ENCODE assay signal across 26 cellular contexts in genomic region chr11:92285776-92286175, GRCh38.
"Had no signal": no experiment of that assay in that cellular context is flagged by ENCODE, and none has a peak within 500 bp of the region (broad histone marks: within the 10 kb centered on the region; RNA-seq: fewer than 3 reads in every experiment).

No MANE protein-coding gene starts in this region.

- H3K4me1 Mint-ChIP-seq: IgD-negative memory B cell had no signal

- H3K27me3 Mint-ChIP-seq: IgD-negative memory B cell had no signal

- H3K4me2 ChIP-seq: KMS-11 had no signal

- H3K9ac ChIP-seq: KMS-11 had no signal

- H3K36me3 Mint-ChIP-seq: IgD-negative memory B cell had no signal

- H3K4me3 Mint-ChIP-seq: IgD-negative memory B cell had no signal

- H3K27ac ChIP-seq: HL-60, KMS-11, SJCRH30 had no signal

- H3K27me3 ChIP-seq: SJCRH30 had no signal

- H3K9me3 ChIP-seq: SJCRH30 had no signal

- DNase-seq: Kasumi-1, MM.1S, NCI-H1092 treated with DMSO at 0.1 percent for 48 hours, NCI-H1436, NCI-H187, NCI-H2029, NCI-H2081 treated with DMSO at 0.1 percent for 48 hours, NCI-H2171, NCI-H226, NCI-H446, NCI-H510A, NCI-H524 treated with DMSO at 0.1 percent for 48 hours, NCI-H69, NCI-H774, PC-3, SHP77 treated with DMSO at 0.1 percent for 48 hours, SJCRH30, T-helper 1 cell had no signal

- H3K36me3 ChIP-seq: SJCRH30 had no signal

- H3K4me1 ChIP-seq: SJCRH30 had no signal

- H3K4me3 ChIP-seq: K562, SJCRH30 had no signal

- ATAC-seq: K562, Panc1, PC-3, Right ventricle myocardium inferior, SK-N-SH treated with all-trans-retinoic acid at 6 μM for 48 hours had no signal

- FAIRE-seq: HTR-8/SVneo, K562 had no signal
